Comparison of ENCODE assay signal across 14 cellular contexts in genomic region chr9:85600675-85601263, GRCh38.
DNase-seq lines count a peak whose midpoint lies in the region; ATAC-seq and TF ChIP-seq lines count a peak whose summit lies in the region.
"Had no signal": no experiment of that assay in that cellular context is flagged by ENCODE, and none has a peak within 500 bp of the region (broad histone marks: within the 10 kb centered on the region; RNA-seq: fewer than 3 reads in every experiment).

No MANE protein-coding gene starts in this region.

- no peaks in the 10 kb centered on the region for H3K36me3 ChIP-seq in right atrium auricular region
- H3K36me3 ChIP-seq in sigmoid colon = no peaks in the 10 kb centered on the region
- H3K36me3 ChIP-seq: transverse colon had no signal

- CTCF ChIA-PET in CD4-positive, alpha-beta T cell (lab: Charles Lee) = no interaction called here

- H3K4me1 Mint-ChIP-seq in activated naive CD8-positive, alpha-beta T cell treated with anti-CD3 and anti-CD28 coated beads, Interleukin-2, amount 50 U/mL, for 24 hours = peaks cover 18% of the 10 kb centered on the region
- H3K4me1 Mint-ChIP-seq in CD4-positive, alpha-beta T cell (ENCODE audit: low read depth) = peaks cover 9% of the 10 kb centered on the region

- TF ChIP-seq EP300 in sigmoid colon (IDR thresholded peaks at IDR 0.05) = no peak

- TF ChIP-seq POLR2A in erythroblast (IDR thresholded peaks at IDR 0.05; ENCODE audit: low read length) (no peak), sigmoid colon (IDR thresholded peaks at IDR 0.05) (no peak)

- H3K4me1 ChIP-seq in right atrium auricular region (peaks cover 0 to 27% of the 10 kb centered on the region in 2 donors), sigmoid colon (no peaks in the 10 kb centered on the region)
- H3K4me1 ChIP-seq: BLaER1, left lung, parathyroid adenoma, transverse colon had no signal

- TF ChIP-seq CTCF in right atrium auricular region (IDR thresholded peaks at IDR 0.05) (no peak), sigmoid colon (IDR thresholded peaks at IDR 0.05) (no peak)
- TF ChIP-seq CTCF in CD4-positive, alpha-beta T cell (IDR thresholded peaks at IDR 0.05) = no peak

- H3K27ac ChIP-seq in right atrium auricular region (peak overlapping the region in 1 of 2 donors; percentile 20), sigmoid colon (no peak overlapping the region)
- H3K27ac ChIP-seq in CD4-positive, alpha-beta T cell (ENCODE audit: low read depth, low read length) = no peak overlapping the region
- H3K27ac ChIP-seq: BLaER1, left lung, parathyroid adenoma, transverse colon had no signal

- no peak overlapping the region for H3K4me3 ChIP-seq in right atrium auricular region
- no peak overlapping the region for H3K4me3 ChIP-seq in sigmoid colon
- H3K4me3 ChIP-seq: BLaER1, left lung, transverse colon had no signal

- DNase-seq in Right ventricle myocardium inferior (ENCODE audit: missing footprints) (no peak), right atrium auricular region (ENCODE audit: low spot score) (no peak), left colon (no peak), erythroblast (lab: John Stamatoyannopoulos, UW) (no peak), sigmoid colon (no peak)
- peak; percentile 14 for DNase-seq in activated naive CD8-positive, alpha-beta T cell treated with anti-CD3 and anti-CD28 coated beads, Interleukin-2, amount 50 U/mL, for 24 hours
- no peak for DNase-seq in CD4-positive, alpha-beta T cell
- DNase-seq: NCI-H2171, transverse colon had no signal

- ATAC-seq in Right ventricle myocardium inferior (peak; percentile 56), left colon (peak; percentile 26), HG02970 (IDR thresholded peaks at IDR 0.05; ENCODE audit: low FRiP score, unreplicated experiment) (no peak)
- peak; percentile 62 for ATAC-seq in activated naive CD8-positive, alpha-beta T cell treated with anti-CD3 and anti-CD28 coated beads, Interleukin-2, amount 50 U/mL, for 24 hours
- no peak for ATAC-seq in CD4-positive, alpha-beta T cell (ENCODE audit: poor library complexity)
- ATAC-seq: left lung, Panc1 had no signal

- peaks cover 17% of the 10 kb centered on the region for H3K36me3 Mint-ChIP-seq in activated naive CD8-positive, alpha-beta T cell treated with anti-CD3 and anti-CD28 coated beads, Interleukin-2, amount 50 U/mL, for 24 hours (ENCODE audit: low read depth)
- H3K36me3 Mint-ChIP-seq in CD4-positive, alpha-beta T cell (ENCODE audit: low read depth) = peaks cover 62% of the 10 kb centered on the region

- intact Hi-C loops in Right ventricle myocardium inferior (cut with DNase I) (no loop called here), left colon (cut with DNase I, micrococcal nuclease) (no loop called here), sigmoid colon (cut with DNase I) (no loop called here)
- intact Hi-C loops in CD4-positive, alpha-beta T cell (cut with DNase I, micrococcal nuclease) = no loop called here

- POLR2A ChIA-PET in CD4-positive, alpha-beta T cell (lab: Charles Lee) = no interaction called here

- H3K4me3 Mint-ChIP-seq in activated naive CD8-positive, alpha-beta T cell treated with anti-CD3 and anti-CD28 coated beads, Interleukin-2, amount 50 U/mL, for 24 hours = no peak overlapping the region
- H3K4me3 Mint-ChIP-seq in CD4-positive, alpha-beta T cell = no peak overlapping the region

- no peaks in the 10 kb centered on the region for H3K9me3 Mint-ChIP-seq in activated naive CD8-positive, alpha-beta T cell treated with anti-CD3 and anti-CD28 coated beads, Interleukin-2, amount 50 U/mL, for 24 hours
- H3K9me3 Mint-ChIP-seq in CD4-positive, alpha-beta T cell = no peaks in the 10 kb centered on the region

- no peaks in the 10 kb centered on the region for H3K27me3 Mint-ChIP-seq in activated naive CD8-positive, alpha-beta T cell treated with anti-CD3 and anti-CD28 coated beads, Interleukin-2, amount 50 U/mL, for 24 hours
- no peaks in the 10 kb centered on the region for H3K27me3 Mint-ChIP-seq in CD4-positive, alpha-beta T cell

- WGBS in sigmoid colon, 2 donors = 79 to 84% methylated on average over 8 of the region's 8 CpGs

- no peak overlapping the region for H3K27ac Mint-ChIP-seq in activated naive CD8-positive, alpha-beta T cell treated with anti-CD3 and anti-CD28 coated beads, Interleukin-2, amount 50 U/mL, for 24 hours
- no peak overlapping the region for H3K27ac Mint-ChIP-seq in CD4-positive, alpha-beta T cell

- H3K9me3 ChIP-seq in right atrium auricular region (no peaks in the 10 kb centered on the region), sigmoid colon (no peaks in the 10 kb centered on the region)
- H3K9me3 ChIP-seq in CD4-positive, alpha-beta T cell (ENCODE audit: control insufficient read depth, low read length) = no peaks in the 10 kb centered on the region
- H3K9me3 ChIP-seq: left lung, transverse colon had no signal

- H3K27me3 ChIP-seq in right atrium auricular region = no peaks in the 10 kb centered on the region
- no peaks in the 10 kb centered on the region for H3K27me3 ChIP-seq in CD4-positive, alpha-beta T cell (ENCODE audit: control insufficient read depth, insufficient read depth, low read length)
- no peaks in the 10 kb centered on the region for H3K27me3 ChIP-seq in sigmoid colon
- H3K27me3 ChIP-seq: BLaER1, left lung, transverse colon had no signal

Comparison
In these comparisons a context has a peak if more than half of its experiments do, and no peak if none do; other contexts are left out.
1. ATAC-seq: peak in Right ventricle myocardium inferior (single experiment), activated naive CD8-positive, alpha-beta T cell treated with anti-CD3 and anti-CD28 coated beads, Interleukin-2, amount 50 U/mL, for 24 hours (single experiment) and left colon (single experiment); none in HG02970 (single experiment) and CD4-positive, alpha-beta T cell (single experiment).